24 cellular contexts compared by ENCODE assay signal in genomic region chr10:97042081-97042480, GRCh38.
"Had no signal": no experiment of that assay in that cellular context is flagged by ENCODE, and none has a peak within 500 bp of the region (broad histone marks: within the 10 kb centered on the region; RNA-seq: fewer than 3 reads in every experiment).

No MANE protein-coding gene starts in this region.

- H3K9me3 Mint-ChIP-seq: mesothelial cell of epicardium; nephron; neural crest cell; stimulated activated memory B cell treated with anti-CD40 and anti-IgM and Interleukin-4, amounts not matched to agents 10 μg/mL and 1 μg/mL and 100 μg/mL, for 72 hours; stimulated activated naive CD8-positive, alpha-beta T cell treated with anti-CD3 and anti-CD28 coated beads, Interleukin-15, amount 100 ng/mL, for 72 hours; type B pancreatic cell had no signal

- H3K27ac Mint-ChIP-seq: mesothelial cell of epicardium; nephron; progenitor cell of endocrine pancreas; stimulated activated memory B cell treated with anti-CD40 and anti-IgM and Interleukin-4, amounts not matched to agents 10 μg/mL and 1 μg/mL and 100 μg/mL, for 72 hours; stimulated activated naive CD8-positive, alpha-beta T cell treated with anti-CD3 and anti-CD28 coated beads, Interleukin-15, amount 100 ng/mL, for 72 hours; type B pancreatic cell had no signal

- ATAC-seq: stimulated activated memory B cell treated with anti-CD40 and anti-IgM and Interleukin-4, amounts not matched to agents 10 μg/mL and 1 μg/mL and 100 μg/mL, for 72 hours; stimulated activated naive CD8-positive, alpha-beta T cell treated with anti-CD3 and anti-CD28 coated beads, Interleukin-15, amount 100 ng/mL, for 72 hours had no signal

- H3K36me3 ChIP-seq: left ventricle myocardium inferior, right atrium auricular region, right lobe of liver, tibial nerve, vagina had no signal

- H3K4me3 Mint-ChIP-seq: mesothelial cell of epicardium; naive B cell; nephron; neural crest cell; stimulated activated memory B cell treated with anti-CD40 and anti-IgM and Interleukin-4, amounts not matched to agents 10 μg/mL and 1 μg/mL and 100 μg/mL, for 72 hours; stimulated activated naive CD8-positive, alpha-beta T cell treated with anti-CD3 and anti-CD28 coated beads, Interleukin-15, amount 100 ng/mL, for 72 hours; type B pancreatic cell had no signal

- H3K9me3 ChIP-seq: right atrium auricular region, right lobe of liver, vagina had no signal

- H3K36me3 Mint-ChIP-seq: mesothelial cell of epicardium; naive B cell; stimulated activated memory B cell treated with anti-CD40 and anti-IgM and Interleukin-4, amounts not matched to agents 10 μg/mL and 1 μg/mL and 100 μg/mL, for 72 hours; type B pancreatic cell had no signal

- H3K4me1 ChIP-seq: parathyroid adenoma, right lobe of liver had no signal

- H3K27me3 ChIP-seq: hepatocyte, right atrium auricular region, right lobe of liver, tibial nerve, vagina had no signal

- H3K4me3 ChIP-seq: hepatocyte, left ventricle myocardium inferior, lung, right atrium auricular region, right lobe of liver, smooth muscle cell, tibial nerve, vagina had no signal

- H3K27ac ChIP-seq: hepatocyte, left ventricle myocardium inferior, parathyroid adenoma, right atrium auricular region, right lobe of liver, tibial nerve, vagina had no signal

- DNase-seq: islet precursor cell; left ventricle myocardium inferior; mesendoderm; naive B cell; right lobe of liver; stimulated activated CD4-positive, alpha-beta T cell treated with anti-CD3 and anti-CD28 coated beads, Interleukin-1b, Interleukin-23, amount 100 ng/mL, for 48 hours; stimulated activated CD4-positive, alpha-beta T cell treated with anti-CD3 and anti-CD28 coated beads, Interleukin-2, amount 100 ng/mL, for 48 hours; stimulated activated CD4-positive, alpha-beta T cell treated with anti-CD3 and anti-CD28 coated beads, Interleukin-4, amount 100 ng/mL, for 4 hours; stimulated activated CD8-positive, alpha-beta memory T cell treated with anti-CD3 and anti-CD28 coated beads, Interleukin-4, amount 100 ng/mL, for 48 hours; stimulated activated naive CD4-positive, alpha-beta T cell treated with Interleukin-2 at 50 U/mL for 16 hours; stimulated activated naive CD8-positive, alpha-beta T cell treated with anti-CD3 and anti-CD28 coated beads, Interleukin-15, amount 100 ng/mL, for 72 hours had no signal

- H3K27me3 Mint-ChIP-seq: stimulated activated memory B cell treated with anti-CD40 and anti-IgM and Interleukin-4, amounts not matched to agents 10 μg/mL and 1 μg/mL and 100 μg/mL, for 72 hours had no signal
